ENCODE assay signal across 11 cellular contexts in genomic region chr5:98158440-98158839, GRCh38.
"Had no signal": no experiment of that assay in that cellular context is flagged by ENCODE, and none has a peak within 500 bp of the region (broad histone marks: within the 10 kb centered on the region; RNA-seq: fewer than 3 reads in every experiment).

No MANE protein-coding gene starts in this region.

- H3K9me3 ChIP-seq: HAP-1 had no signal

- H3K27ac ChIP-seq: GM23248 had no signal

- H2AFZ ChIP-seq: GM23248, GM23338 had no signal

- H3K4me2 ChIP-seq: GM23338 had no signal

- ATAC-seq: GM23338, HCT116 had no signal

- H3K4me1 ChIP-seq: HAP-1 had no signal

- DNase-seq: GM23248, GOT3, H7, H9, HCEC 1CT, HFFc6 had no signal

- H3K4me3 ChIP-seq: GM23248, GM23338, HAP-1 had no signal

- H3K9ac ChIP-seq: GM23248 had no signal

- FAIRE-seq: H1, H54 had no signal

- H3K36me3 ChIP-seq: HAP-1 had no signal
